Comparison of ENCODE assay signal across 20 cellular contexts in genomic region chr7:16758634-16759602, GRCh38. TPM values are rescaled to one million over a fixed set of nuclear protein-coding genes. Genes with fewer than 3 reads are reported as not detected.
DNase-seq lines count a peak whose midpoint lies in the region; ATAC-seq and TF ChIP-seq lines count a peak whose summit lies in the region.
"Had no signal": no experiment of that assay in that cellular context is flagged by ENCODE, and none has a peak within 500 bp of the region (broad histone marks: within the 10 kb centered on the region; RNA-seq: fewer than 3 reads in every experiment).

No MANE protein-coding gene starts in this region.

- H3K36me3 Mint-ChIP-seq in activated B cell treated with CpG ODN at 0.5 μM for 24 hours (ENCODE audit: low read depth), result peaks cover 22% of the 10 kb centered on the region
- H3K36me3 Mint-ChIP-seq in naive thymus-derived CD8-positive, alpha-beta T cell, result no peaks in the 10 kb centered on the region

- no peaks in the 10 kb centered on the region for H3K27me3 Mint-ChIP-seq in activated B cell treated with CpG ODN at 0.5 μM for 24 hours
- H3K27me3 Mint-ChIP-seq in naive thymus-derived CD8-positive, alpha-beta T cell, result peaks cover 10 to 32% (median 21%) of the 10 kb centered on the region in 5 donors

- peak overlapping the region in 8 of 11 experiments; percentile 59 to 83 (median 73); a peak in 16 of 22 replicates for H3K27ac ChIP-seq in BLaER1 treated with 17β-estradiol and CSF1 and Interleukin-3, amounts not matched to agents 10 nM and 100 nM
- no peak overlapping the region for H3K27ac ChIP-seq in rectal smooth muscle tissue (ENCODE audit: low read depth, low read length)
- H3K27ac ChIP-seq: GM23248 had no signal

- no peaks in the 10 kb centered on the region for H3K9me2 ChIP-seq in Loucy (replicated peaks; ENCODE audit: low read depth, low read length)

- H2AFZ ChIP-seq in Loucy (ENCODE audit: low read length), result no peak overlapping the region
- H2AFZ ChIP-seq: GM23248 had no signal

- peak overlapping the region; percentile 75 for H3K4me3 Mint-ChIP-seq in activated B cell treated with CpG ODN at 0.5 μM for 24 hours
- peak overlapping the region in 1 of 10 donors; percentile 65 for H3K4me3 Mint-ChIP-seq in naive thymus-derived CD8-positive, alpha-beta T cell
- H3K4me3 Mint-ChIP-seq: CD4-positive, alpha-beta T cell had no signal

- intact Hi-C loops in activated B cell treated with CpG ODN at 0.5 μM for 24 hours (cut with micrococcal nuclease), result loop anchor here (1.0 to 10.0 kb wide), 7 partner anchors 42 to 1746 kb away; partner anchors contain the start of gene AHR

- H3K79me2 ChIP-seq in Loucy (ENCODE audit: insufficient read depth, low read length), result peaks cover 93% of the 10 kb centered on the region

- peaks cover 0 to 39% (median 22%) of the 10 kb centered on the region in 11 experiments; a peak in 14 of 22 replicates for H3K36me3 ChIP-seq in BLaER1 treated with 17β-estradiol and CSF1 and Interleukin-3, amounts not matched to agents 10 nM and 100 nM
- H3K36me3 ChIP-seq in Loucy (ENCODE audit: insufficient read depth, low read length) (no peaks in the 10 kb centered on the region), rectal smooth muscle tissue (ENCODE audit: control insufficient read depth, insufficient read depth, low read length) (no peaks in the 10 kb centered on the region)

- ATAC-seq in activated B cell treated with CpG ODN at 0.5 μM for 24 hours (ENCODE audit: low read depth), result peak; percentile 40
- no peak for ATAC-seq in naive thymus-derived CD8-positive, alpha-beta T cell
- no peak for ATAC-seq in GM19463 (IDR thresholded peaks at IDR 0.05; ENCODE audit: unreplicated experiment)
- ATAC-seq: HCT116, Panc1 had no signal

- H3K27ac Mint-ChIP-seq in activated B cell treated with CpG ODN at 0.5 μM for 24 hours, result peak overlapping the region; percentile 92
- peak overlapping the region in 2 of 10 donors; percentile 19 to 75 for H3K27ac Mint-ChIP-seq in naive thymus-derived CD8-positive, alpha-beta T cell
- H3K27ac Mint-ChIP-seq: CD4-positive, alpha-beta T cell had no signal

- no peak for TF ChIP-seq CTCF in Loucy (conservative IDR thresholded peaks at IDR 0.05; ENCODE audit: low read length)
- no peak for TF ChIP-seq CTCF in activated B cell treated with CpG ODN at 0.5 μM for 24 hours (IDR thresholded peaks at IDR 0.05)

- CTCF ChIA-PET in activated B cell treated with CpG ODN at 0.5 μM for 24 hours (lab: Charles Lee), result interaction anchor here (0.7 to 1.3 kb wide), 2 partner anchors 12 to 165 kb away, joined by 3 read pairs; no protein-coding TSS in a partner anchor

- peaks cover 16 to 42% (median 33%) of the 10 kb centered on the region in 11 experiments; a peak in 21 of 22 replicates for H3K9me3 ChIP-seq in BLaER1 treated with 17β-estradiol and CSF1 and Interleukin-3, amounts not matched to agents 10 nM and 100 nM (replicated peaks in 1 of 11)
- H3K9me3 ChIP-seq in Loucy (ENCODE audit: insufficient read depth, low read depth, low read length), result no peaks in the 10 kb centered on the region

- peaks cover 13 to 67% (median 57%) of the 10 kb centered on the region in 10 experiments for H3K4me1 ChIP-seq in BLaER1 treated with 17β-estradiol and CSF1 and Interleukin-3, amounts not matched to agents 10 nM and 100 nM
- H3K4me1 ChIP-seq in Loucy (ENCODE audit: insufficient read depth, low read length, poor library complexity, severe bottlenecking), result peaks cover 66% of the 10 kb centered on the region
- no peaks in the 10 kb centered on the region for H3K4me1 ChIP-seq in rectal smooth muscle tissue (ENCODE audit: control insufficient read depth, insufficient read depth, low read length)

- H3K9ac ChIP-seq in BLaER1 treated with 17β-estradiol and CSF1 and Interleukin-3, amounts not matched to agents 10 nM and 100 nM, result peak overlapping the region in 7 of 11 experiments; percentile 15 to 63 (median 47); a peak in 10 of 22 replicates
- H3K9ac ChIP-seq in Loucy (ENCODE audit: low read depth, low read length, poor library complexity, severe bottlenecking), result peak overlapping the region; percentile 50
- H3K9ac ChIP-seq in rectal smooth muscle tissue (ENCODE audit: low read length), result peak overlapping the region; percentile 33
- H3K9ac ChIP-seq: GM23248 had no signal

- H3K4me1 Mint-ChIP-seq in activated B cell treated with CpG ODN at 0.5 μM for 24 hours, result peaks cover 93% of the 10 kb centered on the region
- H3K4me1 Mint-ChIP-seq in naive thymus-derived CD8-positive, alpha-beta T cell, result peaks cover 9 to 65% (median 12%) of the 10 kb centered on the region in 4 donors

- no peaks in the 10 kb centered on the region for H3K9me3 Mint-ChIP-seq in activated B cell treated with CpG ODN at 0.5 μM for 24 hours
- H3K9me3 Mint-ChIP-seq in naive thymus-derived CD8-positive, alpha-beta T cell, result peaks cover 0 to 5% (median 0%) of the 10 kb centered on the region in 9 donors
- H3K9me3 Mint-ChIP-seq: CD4-positive, alpha-beta T cell had no signal

- no peak for DNase-seq in activated B cell treated with CpG ODN at 0.5 μM for 24 hours
- no peak for DNase-seq in naive thymus-derived CD8-positive, alpha-beta T cell
- no peak for DNase-seq in anterior cingulate cortex (lab: John Stamatoyannopoulos, UW)
- DNase-seq: CD4-positive, alpha-beta T cell; DMS79; GM23248; KG1; NCI-H1436 treated with DMSO at 0.1 percent for 48 hours; NCI-H2029 treated with DMSO at 0.1 percent for 48 hours; NCI-H2171 treated with DMSO at 0.1 percent for 48 hours; NCI-H774 had no signal

- POLR2A ChIA-PET in activated B cell treated with CpG ODN at 0.5 μM for 24 hours (lab: Charles Lee), result interaction anchor here (1.8 to 3.1 kb wide), 2 partner anchors 11 to 112 kb away, joined by 5 to 19 read pairs; partner anchors contain the start of genes ANKMY2 and BZW2
- POLR2A ChIA-PET in naive thymus-derived CD8-positive, alpha-beta T cell (lab: Charles Lee), result no interaction called here

- peaks cover 0 to 12% (median 0%) of the 10 kb centered on the region in 11 experiments; a peak in 4 of 22 replicates for H4K20me1 ChIP-seq in BLaER1 treated with 17β-estradiol and CSF1 and Interleukin-3, amounts not matched to agents 10 nM and 100 nM
- peaks cover 4% of the 10 kb centered on the region for H4K20me1 ChIP-seq in Loucy (ENCODE audit: insufficient read depth, low read length, poor library complexity, severe bottlenecking)

- peak overlapping the region; percentile 5 to 82 (median 70); a peak in 20 of 22 replicates for H3K4me2 ChIP-seq in BLaER1 treated with 17β-estradiol and CSF1 and Interleukin-3, amounts not matched to agents 10 nM and 100 nM
- peak overlapping the region; percentile 87 for H3K4me2 ChIP-seq in Loucy (ENCODE audit: low read depth, low read length, poor library complexity, severe bottlenecking)

- H3K4me3 ChIP-seq in BLaER1 treated with 17β-estradiol and CSF1 and Interleukin-3, amounts not matched to agents 10 nM and 100 nM, result peak overlapping the region in 7 of 10 experiments; percentile 16 to 49 (median 29); a peak in 11 of 20 replicates
- H3K4me3 ChIP-seq in Loucy (ENCODE audit: low read length, poor library complexity, severe bottlenecking), result peak overlapping the region; percentile 85
- no peak overlapping the region for H3K4me3 ChIP-seq in rectal smooth muscle tissue (ENCODE audit: low read length)
- H3K4me3 ChIP-seq: GM23248 had no signal

- H3K27me3 ChIP-seq in BLaER1 treated with 17β-estradiol and CSF1 and Interleukin-3, amounts not matched to agents 10 nM and 100 nM, result peaks cover 0 to 10% (median 0%) of the 10 kb centered on the region in 11 experiments; a peak in 2 of 22 replicates
- H3K27me3 ChIP-seq in Loucy (ENCODE audit: insufficient read depth, low read length, poor library complexity, severe bottlenecking) (no peaks in the 10 kb centered on the region), rectal smooth muscle tissue (ENCODE audit: control insufficient read depth, insufficient read depth, low read length) (peaks cover 2% of the 10 kb centered on the region)

- H3F3A ChIP-seq in Loucy (ENCODE audit: low read depth), result no peaks in the 10 kb centered on the region

RNA-seq across cellular contexts. Expression of gene TSPAN13, which starts 5.4 kb away (rescaled TPM):
- 15.1 and 17.8 TPM in 2 replicates for total RNA-seq in activated B cell treated with CpG ODN at 0.5 μM for 24 hours
- 1 to 10 TPM; 1.2 to 1.4 TPM for total RNA-seq in naive thymus-derived CD8-positive, alpha-beta T cell
- under 1 TPM in 2 of 3 donors, not detected in 1; 0.12 to 0.19 TPM for polyA plus RNA-seq in naive thymus-derived CD8-positive, alpha-beta T cell
- total RNA-seq: G401 had no signal

RNA-seq across cellular contexts. Expression of gene AGR2, which starts 45.9 kb away (rescaled TPM):
- not detected in 2 replicates for total RNA-seq in activated B cell treated with CpG ODN at 0.5 μM for 24 hours
- not detected for total RNA-seq in naive thymus-derived CD8-positive, alpha-beta T cell
- not detected for polyA plus RNA-seq in naive thymus-derived CD8-positive, alpha-beta T cell
- total RNA-seq: CD4-positive, alpha-beta T cell; G401; GM23248; M059J; SK-MEL-5 had no signal
- polyA plus RNA-seq: GM23248 had no signal
